In genomic region chr10:6130851-6131470, GRCh38 we compare ENCODE assay signal across 13 cellular contexts.
"Had no signal": no experiment of that assay in that cellular context is flagged by ENCODE, and none has a peak within 500 bp of the region (broad histone marks: within the 10 kb centered on the region; RNA-seq: fewer than 3 reads in every experiment).

No MANE protein-coding gene starts in this region.

- H3K9me3 ChIP-seq: lower lobe of right lung, right atrium auricular region, stomach, testis, upper lobe of left lung had no signal

- H3K36me3 ChIP-seq: lower lobe of right lung, right atrium auricular region, stomach, upper lobe of left lung had no signal

- H3K27ac Mint-ChIP-seq: mesothelial cell of epicardium, nephron progenitor cell had no signal

- H3K9me3 Mint-ChIP-seq: activated CD8-positive, alpha-beta T cell treated with anti-CD3 and anti-CD28 coated beads for 36 hours; mesothelial cell of epicardium; nephron progenitor cell had no signal

- H3K27ac ChIP-seq: epithelial cell of prostate, lower lobe of right lung, right atrium auricular region, skin epidermis, stomach, testis, upper lobe of left lung had no signal

- H3K4me3 ChIP-seq: lower lobe of right lung, right atrium auricular region, skin epidermis, stomach, testis, upper lobe of left lung had no signal

- DNase-seq: lower lobe of right lung, nephron progenitor cell, occipital lobe, stomach, T-helper 9 cell, upper lobe of left lung had no signal

- H3K4me3 Mint-ChIP-seq: mesothelial cell of epicardium, nephron progenitor cell had no signal

- ATAC-seq: left colon, lower lobe of right lung had no signal

- H3K27me3 ChIP-seq: right atrium auricular region, testis, upper lobe of left lung had no signal

- H3K36me3 Mint-ChIP-seq: mesothelial cell of epicardium had no signal
